Comparison of ENCODE assay signal across 10 cellular contexts in the genomic region with DNA sequence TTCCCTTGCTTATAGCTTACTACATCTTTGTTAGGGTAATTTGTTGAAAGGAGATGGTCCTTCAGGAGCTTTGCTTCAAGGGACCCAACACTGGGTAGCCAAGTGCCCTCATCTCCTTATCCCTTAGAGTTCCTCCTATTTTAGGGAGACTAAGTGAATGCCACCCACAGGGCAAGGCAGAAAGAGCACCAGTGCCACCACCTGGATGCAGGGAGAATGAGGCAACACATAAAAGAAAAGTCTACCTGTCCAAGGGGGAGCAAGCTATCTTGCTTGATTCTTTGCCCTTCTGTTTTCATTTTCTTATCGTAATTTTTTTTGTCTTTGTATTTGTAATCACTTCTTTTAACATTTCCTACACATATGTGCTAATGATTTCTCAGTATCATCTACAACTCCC.
A peak's percentile ranks its signal among the peaks of the same experiment; 100 is the strongest.
DNase-seq lines count a peak whose midpoint lies in the region; ATAC-seq and TF ChIP-seq lines count a peak whose summit lies in the region.
"Had no signal": no experiment of that assay in that cellular context is flagged by ENCODE, and none has a peak within 500 bp of the region (broad histone marks: within the 10 kb centered on the region; RNA-seq: fewer than 3 reads in every experiment).

No MANE protein-coding gene starts in this region.

- H3K27me3 ChIP-seq in Caco-2 (replicated peaks; ENCODE audit: control insufficient read depth, insufficient read depth, low read length) (no peaks in the 10 kb centered on the region), left lung (no peaks in the 10 kb centered on the region)

- TF ChIP-seq CTCF in Caco-2 (IDR thresholded peaks at IDR 0.05; ENCODE audit: insufficient read depth in 1 of 2, low read depth in 1 of 2, low read length in 1 of 2, severe bottlenecking in 1 of 2, unreplicated experiment in 1 of 2) = peak; percentile 14 to 55
- TF ChIP-seq CTCF in left lung (IDR thresholded peaks at IDR 0.05) = peak in 1 of 2 donors; percentile 26

- peak; percentile 47 for ATAC-seq in left lung
- ATAC-seq in stimulated activated naive CD8-positive, alpha-beta T cell treated with anti-CD3 and anti-CD28 coated beads, Interleukin-15, amount 100 ng/mL, for 72 hours = no peak
- no peak for ATAC-seq in GM21576 (IDR thresholded peaks at IDR 0.05; ENCODE audit: unreplicated experiment)
- no peak for ATAC-seq in GM21526 (IDR thresholded peaks at IDR 0.05; ENCODE audit: low FRiP score, unreplicated experiment)
- ATAC-seq: naive thymus-derived CD4-positive, alpha-beta T cell had no signal

- POLR2A ChIA-PET in Caco-2 (lab: Charles Lee) = interaction anchor here (0.6 kb wide), 1 partner anchor 417 kb away, joined by 7 read pairs; no protein-coding TSS in a partner anchor

- no peaks in the 10 kb centered on the region for H3K36me3 ChIP-seq in Caco-2 (ENCODE audit: control insufficient read depth, insufficient read depth, low read length)
- H3K36me3 ChIP-seq in left lung = no peaks in the 10 kb centered on the region

- H3K27me3 Mint-ChIP-seq in Caco-2 (ENCODE audit: insufficient read depth, unreplicated experiment) = no peaks in the 10 kb centered on the region
- H3K27me3 Mint-ChIP-seq in stimulated activated naive CD8-positive, alpha-beta T cell treated with anti-CD3 and anti-CD28 coated beads, Interleukin-15, amount 100 ng/mL, for 72 hours = no peaks in the 10 kb centered on the region
- H3K27me3 Mint-ChIP-seq: naive thymus-derived CD4-positive, alpha-beta T cell had no signal

- no peaks in the 10 kb centered on the region for H3K9me3 Mint-ChIP-seq in Caco-2 (ENCODE audit: unreplicated experiment)
- peaks cover 8 to 9% of the 10 kb centered on the region in 2 donors for H3K9me3 Mint-ChIP-seq in stimulated activated naive CD8-positive, alpha-beta T cell treated with anti-CD3 and anti-CD28 coated beads, Interleukin-15, amount 100 ng/mL, for 72 hours

- H3K4me3 Mint-ChIP-seq in Caco-2 (ENCODE audit: unreplicated experiment) = no peak overlapping the region
- no peak overlapping the region for H3K4me3 Mint-ChIP-seq in stimulated activated naive CD8-positive, alpha-beta T cell treated with anti-CD3 and anti-CD28 coated beads, Interleukin-15, amount 100 ng/mL, for 72 hours
- H3K4me3 Mint-ChIP-seq: naive thymus-derived CD4-positive, alpha-beta T cell had no signal

- H3K4me3 ChIP-seq in Caco-2 (ENCODE audit: low read depth, low read length) (no peak overlapping the region), left lung (no peak overlapping the region)

- no peaks in the 10 kb centered on the region for H3K36me3 Mint-ChIP-seq in Caco-2 (ENCODE audit: insufficient read depth, unreplicated experiment)

- H3K4me1 ChIP-seq in Caco-2 (no peaks in the 10 kb centered on the region), left lung (no peaks in the 10 kb centered on the region)

- no peak overlapping the region for H3K27ac Mint-ChIP-seq in Caco-2 (ENCODE audit: unreplicated experiment)
- no peak overlapping the region for H3K27ac Mint-ChIP-seq in stimulated activated naive CD8-positive, alpha-beta T cell treated with anti-CD3 and anti-CD28 coated beads, Interleukin-15, amount 100 ng/mL, for 72 hours
- H3K27ac Mint-ChIP-seq: naive thymus-derived CD4-positive, alpha-beta T cell had no signal

- H3K9me3 ChIP-seq in Caco-2 (no peaks in the 10 kb centered on the region), left lung (no peaks in the 10 kb centered on the region)

- no peak overlapping the region for H3K27ac ChIP-seq in left lung

- BruUV-seq in Caco-2 (replicated peaks; lab: Mats Ljungman, UMichigan) = no TSS peak

- intact Hi-C loops in Caco-2 (cut with micrococcal nuclease; ENCODE audit: unreplicated experiment) (loop anchor here (1.0 to 5.0 kb wide), 3 partner anchors 209 to 289 kb away; no protein-coding TSS in a partner anchor), left lung (cut with DNase I) (no loop called here)

- H3K4me1 Mint-ChIP-seq in Caco-2 (ENCODE audit: low read depth, unreplicated experiment) = no peaks in the 10 kb centered on the region
- H3K4me1 Mint-ChIP-seq in stimulated activated naive CD8-positive, alpha-beta T cell treated with anti-CD3 and anti-CD28 coated beads, Interleukin-15, amount 100 ng/mL, for 72 hours = no peaks in the 10 kb centered on the region
- H3K4me1 Mint-ChIP-seq: naive thymus-derived CD4-positive, alpha-beta T cell had no signal

- CTCF ChIA-PET in Caco-2 (lab: Charles Lee) = interaction anchor here (1.0 kb wide), 1 partner anchor 226 kb away, joined by 4 read pairs; no protein-coding TSS in a partner anchor

- DNase-seq in Caco-2 (peak in 1 of 2 experiments; percentile 19), HS-5 (ENCODE audit: low read depth) (peak; percentile 31), amniotic stem cell (lab: John Stamatoyannopoulos, UW) (peak; percentile 12), left lung (no peak)
- no peak for DNase-seq in stimulated activated naive CD8-positive, alpha-beta T cell treated with anti-CD3 and anti-CD28 coated beads, Interleukin-15, amount 100 ng/mL, for 72 hours
- no peak for DNase-seq in activated naive CD4-positive, alpha-beta T cell treated with Interleukin-2 at 50 U/mL for 16 hours
- DNase-seq: activated gamma-delta T cell treated with Interleukin-2 at 50 U/mL for 16 hours; naive thymus-derived CD4-positive, alpha-beta T cell had no signal

Comparison
In these comparisons a context has a peak if more than half of its experiments do, and no peak if none do; other contexts are left out.
1. DNase-seq: peak in HS-5 (single experiment) and amniotic stem cell (single experiment); none in left lung (0 of 2), stimulated activated naive CD8-positive, alpha-beta T cell treated with anti-CD3 and anti-CD28 coated beads, Interleukin-15, amount 100 ng/mL, for 72 hours (0 of 2) and activated naive CD4-positive, alpha-beta T cell treated with Interleukin-2 at 50 U/mL for 16 hours (single experiment).